Comparison of ENCODE assay signal across 13 cellular contexts in genomic region chr9:137112564-137113384, GRCh38. TPM values are rescaled to one million over a fixed set of nuclear protein-coding genes. Genes with fewer than 3 reads are reported as not detected.
DNase-seq lines count a peak whose midpoint lies in the region; ATAC-seq, FAIRE-seq and TF ChIP-seq lines count a peak whose summit lies in the region.
"Had no signal": no experiment of that assay in that cellular context is flagged by ENCODE, and none has a peak within 500 bp of the region (broad histone marks: within the 10 kb centered on the region; RNA-seq: fewer than 3 reads in every experiment).

No MANE protein-coding gene starts in this region.

- POLR2A ChIA-PET in HEK293 (lab: Yijun Ruan, JAX): interaction anchor here (1.1 to 1.4 kb wide), 2 partner anchors 23 to 128 kb away, joined by 4 to 6 read pairs; partner anchors contain the start of gene TUBB4B
- POLR2A ChIA-PET in activated naive CD8-positive, alpha-beta T cell treated with anti-CD3 and anti-CD28 coated beads, Interleukin-2, amount 10 ng/mL, durations not matched to agents 7 days and 5 days (lab: Charles Lee): interaction anchor here (1.1 to 3.6 kb wide), 3 partner anchors 16 to 42 kb away, joined by 4 to 28 read pairs (median 12); partner anchors contain the start of genes MAN1B1 and SAPCD2

- no peaks in the 10 kb centered on the region for H3K27me3 Mint-ChIP-seq in activated naive CD4-positive, alpha-beta T cell treated with anti-CD3 and anti-CD28 coated beads for 36 hours (ENCODE audit: low read depth)
- H3K27me3 Mint-ChIP-seq in activated naive CD8-positive, alpha-beta T cell treated with anti-CD3 and anti-CD28 coated beads, Interleukin-2, amount 10 ng/mL, durations not matched to agents 7 days and 5 days: no peaks in the 10 kb centered on the region
- H3K27me3 Mint-ChIP-seq in osteocyte (ENCODE audit: unreplicated experiment): no peaks in the 10 kb centered on the region

- peak overlapping the region; percentile 73 for H3K4me3 Mint-ChIP-seq in activated naive CD4-positive, alpha-beta T cell treated with anti-CD3 and anti-CD28 coated beads for 36 hours
- H3K4me3 Mint-ChIP-seq in activated naive CD8-positive, alpha-beta T cell treated with anti-CD3 and anti-CD28 coated beads, Interleukin-2, amount 10 ng/mL, durations not matched to agents 7 days and 5 days: peak overlapping the region; percentile 74
- peak overlapping the region; percentile 59 for H3K4me3 Mint-ChIP-seq in osteocyte (ENCODE audit: unreplicated experiment)

- H3K4me1 ChIP-seq in HEK293 (ENCODE audit: control insufficient read depth, insufficient read depth, low read length): no peaks in the 10 kb centered on the region

- peaks cover 7% of the 10 kb centered on the region for H3K4me1 Mint-ChIP-seq in activated naive CD4-positive, alpha-beta T cell treated with anti-CD3 and anti-CD28 coated beads for 36 hours (ENCODE audit: low read depth)
- no peaks in the 10 kb centered on the region for H3K4me1 Mint-ChIP-seq in activated naive CD8-positive, alpha-beta T cell treated with anti-CD3 and anti-CD28 coated beads, Interleukin-2, amount 10 ng/mL, durations not matched to agents 7 days and 5 days
- peaks cover 3% of the 10 kb centered on the region for H3K4me1 Mint-ChIP-seq in osteocyte (ENCODE audit: unreplicated experiment)

- intact Hi-C loops in activated naive CD4-positive, alpha-beta T cell treated with anti-CD3 and anti-CD28 coated beads for 36 hours (cut with micrococcal nuclease): no loop called here

- TF ChIP-seq POLR2A in GM12891 (IDR thresholded peaks at IDR 0.05; ENCODE audit: low read depth, low read length): no peak

- no peak overlapping the region for H3K4me3 ChIP-seq in HEK293 (ENCODE audit: low read depth, low read length)

- ATAC-seq in activated naive CD8-positive, alpha-beta T cell treated with anti-CD3 and anti-CD28 coated beads, Interleukin-2, amount 10 ng/mL, durations not matched to agents 7 days and 5 days (ENCODE audit: low read depth): no peak
- ATAC-seq in HG02981 (IDR thresholded peaks at IDR 0.05; ENCODE audit: unreplicated experiment) (no peak), GM21619 (IDR thresholded peaks at IDR 0.05; ENCODE audit: unreplicated experiment) (no peak)
- ATAC-seq: pancreas had no signal

- peaks cover 6% of the 10 kb centered on the region for H3K36me3 Mint-ChIP-seq in activated naive CD4-positive, alpha-beta T cell treated with anti-CD3 and anti-CD28 coated beads for 36 hours (ENCODE audit: low read depth)
- peaks cover 3% of the 10 kb centered on the region for H3K36me3 Mint-ChIP-seq in activated naive CD8-positive, alpha-beta T cell treated with anti-CD3 and anti-CD28 coated beads, Interleukin-2, amount 10 ng/mL, durations not matched to agents 7 days and 5 days
- peaks cover 4% of the 10 kb centered on the region for H3K36me3 Mint-ChIP-seq in osteocyte (ENCODE audit: unreplicated experiment)

- CTCF ChIA-PET in activated naive CD4-positive, alpha-beta T cell treated with anti-CD3 and anti-CD28 coated beads for 36 hours (lab: Charles Lee): interaction anchor here (1.3 kb wide), 1 partner anchor 66 kb away, joined by 3 read pairs; no protein-coding TSS in a partner anchor
- CTCF ChIA-PET in HEK293 (lab: Yijun Ruan, JAX): interaction anchor here (1.2 to 1.9 kb wide), 2 partner anchors 45 to 84 kb away, joined by 4 read pairs; no protein-coding TSS in a partner anchor

- DNase-seq in activated naive CD4-positive, alpha-beta T cell treated with anti-CD3 and anti-CD28 coated beads for 36 hours: no peak
- DNase-seq in activated naive CD4-positive, alpha-beta T cell (lab: John Stamatoyannopoulos, UW): no peak
- DNase-seq in activated naive CD8-positive, alpha-beta T cell treated with anti-CD3 and anti-CD28 coated beads, Interleukin-2, amount 10 ng/mL, durations not matched to agents 7 days and 5 days: no peak
- DNase-seq in osteocyte (ENCODE audit: extremely low spot score, unreplicated experiment) (no peak), GM12891 (ENCODE audit: insufficient read length, low spot score) (no peak)
- DNase-seq: effector memory CD4-positive, alpha-beta T cell; NCI-H1930; stimulated activated CD8-positive, alpha-beta memory T cell treated with anti-CD3 and anti-CD28 coated beads, Interleukin-4, amount 100 ng/mL, for 48 hours had no signal

- H3K36me3 ChIP-seq in HEK293 (ENCODE audit: control insufficient read depth in 2 of 2, insufficient read depth in 1 of 2, low read length in 2 of 2): peaks cover 0 to 23% of the 10 kb centered on the region in 2 experiments; a peak in 1 of 3 replicates

- H3K9me3 Mint-ChIP-seq in activated naive CD4-positive, alpha-beta T cell treated with anti-CD3 and anti-CD28 coated beads for 36 hours: no peaks in the 10 kb centered on the region
- no peaks in the 10 kb centered on the region for H3K9me3 Mint-ChIP-seq in activated naive CD8-positive, alpha-beta T cell treated with anti-CD3 and anti-CD28 coated beads, Interleukin-2, amount 10 ng/mL, durations not matched to agents 7 days and 5 days
- no peaks in the 10 kb centered on the region for H3K9me3 Mint-ChIP-seq in osteocyte (ENCODE audit: unreplicated experiment)

- H3K27ac Mint-ChIP-seq in activated naive CD4-positive, alpha-beta T cell treated with anti-CD3 and anti-CD28 coated beads for 36 hours: no peak overlapping the region
- peak overlapping the region; percentile 51 for H3K27ac Mint-ChIP-seq in activated naive CD8-positive, alpha-beta T cell treated with anti-CD3 and anti-CD28 coated beads, Interleukin-2, amount 10 ng/mL, durations not matched to agents 7 days and 5 days
- no peak overlapping the region for H3K27ac Mint-ChIP-seq in osteocyte (ENCODE audit: unreplicated experiment)

- FAIRE-seq in GM12891 (lab: Jason Lieb, UNC): no peak
- FAIRE-seq: pancreas had no signal

- no peaks in the 10 kb centered on the region for H3K9me3 ChIP-seq in HEK293 (ENCODE audit: control insufficient read depth, insufficient read depth, low read depth, low read length)
- H3K9me3 ChIP-seq: pancreas had no signal

- TF ChIP-seq CTCF in HEK293 (tag by site-specific recombination; IDR thresholded peaks at IDR 0.05) (no peak), osteocyte (IDR thresholded peaks at IDR 0.05) (no peak)

- H3K27ac ChIP-seq in HEK293 (ENCODE audit: extremely low read depth, low read depth, low read length): no peak overlapping the region
- H3K27ac ChIP-seq: KMS-11, pancreas had no signal

TF ChIP-seq in HEK293, 187 proteins besides CTCF, POLR2A, EP300 and RAD21 (continues in another document):
- no peak for TF ChIP-seq ZSCAN30 (tag by site-specific recombination; IDR thresholded peaks at IDR 0.05)
- TF ChIP-seq ZNF488 (tag by site-specific recombination; IDR thresholded peaks at IDR 0.05): no peak
- 0 out of 2 replicates have a peak, but pooled peaks have one; percentile 19 for TF ChIP-seq ZFHX2 (tag by site-specific recombination; conservative IDR thresholded peaks at IDR 0.05)
- no peak for TF ChIP-seq ZNF132 (tag by site-specific recombination; IDR thresholded peaks at IDR 0.05; ENCODE audit: borderline replicate concordance)

TF ChIP-seq in GM12891, 5 proteins besides CTCF, POLR2A, EP300 and RAD21:
- TF ChIP-seq SPI1 (IDR thresholded peaks at IDR 0.05; ENCODE audit: low read depth, low read length) (no peak), POU2F2 (IDR thresholded peaks at IDR 0.05; ENCODE audit: low read depth, low read length) (no peak), TAF1 (IDR thresholded peaks at IDR 0.05; ENCODE audit: low read depth, low read length) (no peak), PAX5 (IDR thresholded peaks at IDR 0.05; ENCODE audit: insufficient read depth, low read length, severe bottlenecking) (no peak), POLR2AphosphoS5 (IDR thresholded peaks at IDR 0.05; ENCODE audit: low read depth, low read length) (no peak)

RNA-seq across cellular contexts. Expression of gene DPP7, which starts 1.8 kb away (rescaled TPM):
- 100 to 1,000 TPM; 162 to 167 TPM for total RNA-seq in activated naive CD4-positive, alpha-beta T cell treated with anti-CD3 and anti-CD28 coated beads for 36 hours
- total RNA-seq in activated naive CD8-positive, alpha-beta T cell treated with anti-CD3 and anti-CD28 coated beads, Interleukin-2, amount 10 ng/mL, durations not matched to agents 7 days and 5 days: 100 to 1,000 TPM; 314 to 322 TPM
- 118 TPM in 2 replicates for total RNA-seq in osteocyte
- 118 TPM for polyA plus RNA-seq in GM12891 (2012; ENCODE audit: low read depth, missing spikeins)

RNA-seq across cellular contexts. Expression of gene MAN1B1, which starts 26.0 kb away (rescaled TPM):
- 10 to 100 TPM; 18.7 to 18.9 TPM for total RNA-seq in activated naive CD4-positive, alpha-beta T cell treated with anti-CD3 and anti-CD28 coated beads for 36 hours
- total RNA-seq in activated naive CD8-positive, alpha-beta T cell treated with anti-CD3 and anti-CD28 coated beads, Interleukin-2, amount 10 ng/mL, durations not matched to agents 7 days and 5 days: 10 to 100 TPM; 63.2 to 63.9 TPM
- total RNA-seq in osteocyte: 109 and 120 TPM in 2 replicates
- polyA plus RNA-seq in GM12891 (2012; ENCODE audit: low read depth, missing spikeins): 20.4 TPM

RNA-seq across cellular contexts. Expression of gene GRIN1, which starts 26.2 kb away (rescaled TPM):
- under 1 TPM in 1 of 2 experiments, not detected in 1; 0.35 TPM for total RNA-seq in activated naive CD4-positive, alpha-beta T cell treated with anti-CD3 and anti-CD28 coated beads for 36 hours
- not detected for total RNA-seq in activated naive CD8-positive, alpha-beta T cell treated with anti-CD3 and anti-CD28 coated beads, Interleukin-2, amount 10 ng/mL, durations not matched to agents 7 days and 5 days
- total RNA-seq in osteocyte: not detected in 2 replicates
- 0.23 TPM for polyA plus RNA-seq in GM12891 (2012; ENCODE audit: low read depth, missing spikeins)

RNA-seq across cellular contexts. Expression of gene UAP1L1, which starts 35.5 kb away (rescaled TPM):
- 1 to 10 TPM; 2.6 to 3.4 TPM for total RNA-seq in activated naive CD4-positive, alpha-beta T cell treated with anti-CD3 and anti-CD28 coated beads for 36 hours
- total RNA-seq in activated naive CD8-positive, alpha-beta T cell treated with anti-CD3 and anti-CD28 coated beads, Interleukin-2, amount 10 ng/mL, durations not matched to agents 7 days and 5 days: 10 to 100 TPM; 43.9 to 44.1 TPM
- 34.2 and 38.3 TPM in 2 replicates for total RNA-seq in osteocyte
- 6.3 TPM for polyA plus RNA-seq in GM12891 (2012; ENCODE audit: low read depth, missing spikeins)

RNA-seq across cellular contexts. Expression of gene SAPCD2, which starts 42.4 kb away (rescaled TPM):
- total RNA-seq in activated naive CD4-positive, alpha-beta T cell treated with anti-CD3 and anti-CD28 coated beads for 36 hours: 1 to 10 TPM; 3.8 to 3.9 TPM
- 10 to 100 TPM; 26.4 to 30.0 TPM for total RNA-seq in activated naive CD8-positive, alpha-beta T cell treated with anti-CD3 and anti-CD28 coated beads, Interleukin-2, amount 10 ng/mL, durations not matched to agents 7 days and 5 days
- 3.1 and 3.4 TPM in 2 replicates for total RNA-seq in osteocyte
- 1.3 TPM for polyA plus RNA-seq in GM12891 (2012; ENCODE audit: low read depth, missing spikeins)
